Comparison of ENCODE assay signal across 20 cellular contexts in the genomic region with DNA sequence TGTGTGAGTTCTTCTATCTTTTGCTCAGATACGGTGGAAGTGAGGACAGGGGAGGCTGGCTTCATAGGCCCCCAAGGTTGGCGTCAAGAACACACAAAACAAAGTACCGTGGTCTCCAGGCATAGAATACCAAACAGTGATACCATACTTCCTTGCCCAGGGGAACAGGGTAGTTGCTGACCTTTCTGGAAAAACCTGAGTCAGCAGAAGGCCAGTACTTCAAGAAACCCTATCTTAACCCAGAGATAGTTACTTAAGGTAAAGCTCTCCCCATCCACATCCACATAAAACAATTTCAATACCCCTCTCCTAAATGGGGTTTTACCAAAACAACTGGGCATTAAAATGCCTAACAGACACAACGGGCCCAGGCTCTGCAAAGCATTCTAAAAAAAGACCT. TPM values are rescaled to one million over a fixed set of nuclear protein-coding genes. Genes with fewer than 3 reads are reported as not detected.
DNase-seq lines count a peak whose midpoint lies in the region; ATAC-seq, FAIRE-seq and TF ChIP-seq lines count a peak whose summit lies in the region.
"Had no signal": no experiment of that assay in that cellular context is flagged by ENCODE, and none has a peak within 500 bp of the region (broad histone marks: within the 10 kb centered on the region; RNA-seq: fewer than 3 reads in every experiment).

No MANE protein-coding gene starts in this region.

- FAIRE-seq in A549 (lab: Jason Lieb, UNC): no peak
- FAIRE-seq: D721Med, GM12892, GM18507 had no signal

- POLR2A ChIA-PET in A549 (lab: Yijun Ruan, JAX): no interaction called here
- POLR2A ChIA-PET in CD8-positive, alpha-beta memory T cell (lab: Charles Lee): no interaction called here

- peaks cover 9% of the 10 kb centered on the region for H3K9me3 Mint-ChIP-seq in glutamatergic neuron (ENCODE audit: unreplicated experiment)
- no peaks in the 10 kb centered on the region for H3K9me3 Mint-ChIP-seq in CD8-positive, alpha-beta memory T cell
- H3K9me3 Mint-ChIP-seq: H9, IgD-negative memory B cell had no signal

- WGBS in A549 (ENCODE audit: missing lambda C conversion rate): 77% methylated on average over 4 of the region's 4 CpGs

- no peak for ATAC-seq in A549
- ATAC-seq in GM18511 (IDR thresholded peaks at IDR 0.05; ENCODE audit: unreplicated experiment): no peak

- no peak overlapping the region for H3K4me3 ChIP-seq in A549
- no peak overlapping the region for H3K4me3 ChIP-seq in CD8-positive, alpha-beta memory T cell (ENCODE audit: low read length)
- H3K4me3 ChIP-seq: BLaER1 treated with 17β-estradiol and CSF1 and Interleukin-3, amounts not matched to agents 10 nM and 100 nM had no signal

- TF ChIP-seq CTCF in A549 (IDR thresholded peaks at IDR 0.05) (no peak), glutamatergic neuron (IDR thresholded peaks at IDR 0.05; ENCODE audit: partially characterized antibody, unreplicated experiment) (no peak)

- peaks cover 3% of the 10 kb centered on the region for H3K27me3 ChIP-seq in CD8-positive, alpha-beta memory T cell (ENCODE audit: insufficient read depth, low read length, poor library complexity, severe bottlenecking)
- H3K27me3 ChIP-seq: BLaER1 treated with 17β-estradiol and CSF1 and Interleukin-3, amounts not matched to agents 10 nM and 100 nM had no signal

- peak overlapping the region; percentile 65 for H3K4me3 Mint-ChIP-seq in glutamatergic neuron (ENCODE audit: unreplicated experiment)
- H3K4me3 Mint-ChIP-seq in CD8-positive, alpha-beta memory T cell: no peak overlapping the region
- H3K4me3 Mint-ChIP-seq: B cell, H9, IgD-negative memory B cell had no signal

- TF ChIP-seq EP300 in A549 (IDR thresholded peaks at IDR 0.05): no peak

- H3K36me3 ChIP-seq in CD8-positive, alpha-beta memory T cell (ENCODE audit: insufficient read depth, low read length): no peaks in the 10 kb centered on the region
- H3K36me3 ChIP-seq: BLaER1 treated with 17β-estradiol and CSF1 and Interleukin-3, amounts not matched to agents 10 nM and 100 nM had no signal

- no peak for TF ChIP-seq RAD21 in A549 (conservative IDR thresholded peaks at IDR 0.05 in 1 of 2, IDR thresholded peaks at IDR 0.05 in 1 of 2)

- H3K27ac Mint-ChIP-seq in glutamatergic neuron (ENCODE audit: unreplicated experiment): peak overlapping the region; percentile 57
- H3K27ac Mint-ChIP-seq in CD8-positive, alpha-beta memory T cell: no peak overlapping the region
- H3K27ac Mint-ChIP-seq: B cell, H9, IgD-negative memory B cell had no signal

- H3K9me3 ChIP-seq in A549: no peaks in the 10 kb centered on the region
- no peaks in the 10 kb centered on the region for H3K9me3 ChIP-seq in CD8-positive, alpha-beta memory T cell (ENCODE audit: low read length)
- H3K9me3 ChIP-seq: BLaER1 treated with 17β-estradiol and CSF1 and Interleukin-3, amounts not matched to agents 10 nM and 100 nM; Caco-2 had no signal

- peaks cover 5% of the 10 kb centered on the region for H3K27me3 Mint-ChIP-seq in glutamatergic neuron (ENCODE audit: unreplicated experiment)
- peaks cover 3 to 31% of the 10 kb centered on the region in 2 donors for H3K27me3 Mint-ChIP-seq in CD8-positive, alpha-beta memory T cell

- peaks cover 12% of the 10 kb centered on the region; the same call in 2 of the 3 replicates for H3K4me1 ChIP-seq in A549
- no peaks in the 10 kb centered on the region for H3K4me1 ChIP-seq in CD8-positive, alpha-beta memory T cell (ENCODE audit: insufficient read depth, low read length)

- TF ChIP-seq POLR2A in A549 (IDR thresholded peaks at IDR 0.05; ENCODE audit: low read length): no peak

- no peak overlapping the region for H3K4me2 ChIP-seq in A549
- H3K4me2 ChIP-seq: BLaER1 treated with 17β-estradiol and CSF1 and Interleukin-3, amounts not matched to agents 10 nM and 100 nM had no signal

- H3K27ac ChIP-seq in A549: no peak overlapping the region
- H3K27ac ChIP-seq in angular gyrus (ENCODE audit: low read depth, low read length): peak overlapping the region; percentile 11
- no peak overlapping the region for H3K27ac ChIP-seq in CD8-positive, alpha-beta memory T cell (ENCODE audit: low read depth, low read length)
- H3K27ac ChIP-seq: BLaER1 treated with 17β-estradiol and CSF1 and Interleukin-3, amounts not matched to agents 10 nM and 100 nM had no signal

- no peaks in the 10 kb centered on the region for H3K36me3 Mint-ChIP-seq in glutamatergic neuron (ENCODE audit: unreplicated experiment)
- no peaks in the 10 kb centered on the region for H3K36me3 Mint-ChIP-seq in CD8-positive, alpha-beta memory T cell

- CTCF ChIA-PET in A549 (lab: Yijun Ruan, JAX): interaction anchor here (2.6 kb wide), 1 partner anchor 30 kb away, joined by 8 read pairs; the partner anchor contains the start of gene RPS17
- CTCF ChIA-PET in CD8-positive, alpha-beta memory T cell (lab: Charles Lee): no interaction called here

- DNase-seq in A549 (ENCODE audit: low read depth in 1 of 2, low spot score in 1 of 2) (no peak), cerebellar cortex (ENCODE audit: low spot score) (peak; percentile 43), glutamatergic neuron (no peak)
- DNase-seq in CD8-positive, alpha-beta memory T cell: no peak
- DNase-seq in activated CD4-positive, CD25-positive, alpha-beta regulatory T cell (lab: John Stamatoyannopoulos, UW): no peak
- DNase-seq in activated CD4-positive, alpha-beta T cell treated with anti-CD3 and anti-CD28 coated beads for 1 hour: no peak
- DNase-seq: 8988T, Caco-2, GDM1, GOT3, H9, KG1 had no signal

- H3K4me1 Mint-ChIP-seq in glutamatergic neuron (ENCODE audit: low read depth, unreplicated experiment): peaks cover 31% of the 10 kb centered on the region
- no peaks in the 10 kb centered on the region for H3K4me1 Mint-ChIP-seq in CD8-positive, alpha-beta memory T cell
- H3K4me1 Mint-ChIP-seq: B cell, IgD-negative memory B cell had no signal

TF ChIP-seq in A549, 52 proteins besides CTCF, POLR2A, EP300 and RAD21:
- no peak for TF ChIP-seq JUNB (IDR thresholded peaks at IDR 0.05)
- TF ChIP-seq NR3C1 (IDR thresholded peaks at IDR 0.05): no peak
- TF ChIP-seq, protein P1, sequence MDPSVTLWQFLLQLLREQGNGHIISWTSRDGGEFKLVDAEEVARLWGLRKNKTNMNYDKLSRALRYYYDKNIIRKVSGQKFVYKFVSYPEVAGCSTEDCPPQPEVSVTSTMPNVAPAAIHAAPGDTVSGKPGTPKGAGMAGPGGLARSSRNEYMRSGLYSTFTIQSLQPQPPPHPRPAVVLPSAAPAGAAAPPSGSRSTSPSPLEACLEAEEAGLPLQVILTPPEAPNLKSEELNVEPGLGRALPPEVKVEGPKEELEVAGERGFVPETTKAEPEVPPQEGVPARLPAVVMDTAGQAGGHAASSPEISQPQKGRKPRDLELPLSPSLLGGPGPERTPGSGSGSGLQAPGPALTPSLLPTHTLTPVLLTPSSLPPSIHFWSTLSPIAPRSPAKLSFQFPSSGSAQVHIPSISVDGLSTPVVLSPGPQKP (IDR thresholded peaks at IDR 0.05; ENCODE audit: low read depth, low read length): no peak
- peak; percentile 94 for TF ChIP-seq MAFK (IDR thresholded peaks at IDR 0.05; ENCODE audit: partially characterized antibody)

RNA-seq across cellular contexts. Expression of gene RPS17, which starts 29.6 kb away (rescaled TPM):
- polyA plus RNA-seq in A549 (2011; rRNA removed) (5,298 and 6,127 TPM in 2 replicates), A549 (2017; fragmentation: RNase III; extraction: RNeasy Plus Mini Kit Qiagen cat#74134 plus additional on column Dnase treatment) (7,823 to 9,455 TPM (median 8,061 TPM) in 3 replicates)
- polyA plus RNA-seq in A549 (2012; cell fraction: cytosol; rRNA removed): 6,417 and 8,171 TPM in 2 replicates
- 1,773 and 1,813 TPM in 2 replicates for polyA plus RNA-seq in A549 (2012; cell fraction: nucleus; rRNA removed)
- 1,110 and 1,157 TPM in 2 replicates for polyA minus RNA-seq in A549 (2011; rRNA and poly(A)+ RNA removed)
- total RNA-seq in glutamatergic neuron (ENCODE audit: unreplicated experiment): 874 TPM
- 1,000 to 10,000 TPM; 2,610 to 2,630 TPM for total RNA-seq in CD8-positive, alpha-beta memory T cell
- polyA plus RNA-seq in CD8-positive, alpha-beta memory T cell: 1,199 TPM
